ENCODE assay signal across 15 cellular contexts in the genomic region with DNA sequence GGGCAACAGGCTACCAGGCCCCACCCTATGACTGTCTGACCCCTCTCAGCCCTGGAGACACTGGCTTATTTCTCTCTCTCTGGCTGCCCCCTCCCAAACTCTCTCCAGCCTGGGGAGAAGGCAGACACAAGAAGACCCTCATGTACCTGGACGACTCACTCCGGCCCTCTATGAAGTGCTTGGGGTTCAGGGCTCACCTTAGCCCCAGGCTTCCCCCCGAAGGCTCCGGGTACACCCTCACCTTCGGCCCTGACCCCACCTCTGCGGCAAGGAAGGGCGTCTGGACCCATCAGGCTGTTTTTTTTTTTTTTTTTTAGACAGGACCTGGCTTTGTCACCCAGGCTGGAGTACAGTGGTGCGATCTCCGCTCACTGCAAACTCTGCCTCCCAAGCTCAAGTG. TPM values are rescaled to one million over a fixed set of nuclear protein-coding genes. Genes with fewer than 3 reads are reported as not detected.
DNase-seq lines count a peak whose midpoint lies in the region; ATAC-seq and TF ChIP-seq lines count a peak whose summit lies in the region.
"Had no signal": no experiment of that assay in that cellular context is flagged by ENCODE, and none has a peak within 500 bp of the region (broad histone marks: within the 10 kb centered on the region; RNA-seq: fewer than 3 reads in every experiment).

No MANE protein-coding gene starts in this region.

- H3K4me1 ChIP-seq in CD4-positive, CD25-positive, alpha-beta regulatory T cell (ENCODE audit: control insufficient read depth, insufficient read depth, low read length, poor library complexity, severe bottlenecking) = peaks cover 23% of the 10 kb centered on the region
- H3K4me1 ChIP-seq in DND-41 (ENCODE audit: insufficient read depth, low read length) (peaks cover 35% of the 10 kb centered on the region), endodermal cell (ENCODE audit: control insufficient read depth, insufficient read depth, low read length) (no peaks in the 10 kb centered on the region)
- H3K4me1 ChIP-seq: foreskin keratinocyte had no signal

- H3K4me3 Mint-ChIP-seq in CD4-positive, CD25-positive, alpha-beta regulatory T cell = peak overlapping the region; percentile 68 to 77 (median 72)
- peak overlapping the region; percentile 43 for H3K4me3 Mint-ChIP-seq in endodermal cell

- H3K4me2 ChIP-seq in DND-41 (ENCODE audit: insufficient read depth, low read length) = peak overlapping the region; percentile 70

- ATAC-seq in CD4-positive, CD25-positive, alpha-beta regulatory T cell (ENCODE audit: low read depth in 2 of 2) = no peak
- ATAC-seq in DND-41 (ENCODE audit: insufficient read depth, low read depth) = no peak
- no peak for ATAC-seq in GM21528 (IDR thresholded peaks at IDR 0.05; ENCODE audit: low FRiP score, unreplicated experiment)
- no peak for ATAC-seq in GM18861 (IDR thresholded peaks at IDR 0.05; ENCODE audit: unreplicated experiment)
- ATAC-seq: foreskin keratinocyte had no signal

- H3K4me1 Mint-ChIP-seq in CD4-positive, CD25-positive, alpha-beta regulatory T cell = peaks cover 0 to 21% (median 1%) of the 10 kb centered on the region in 4 donors
- no peaks in the 10 kb centered on the region for H3K4me1 Mint-ChIP-seq in endodermal cell

- peak overlapping the region; percentile 96 for H3K9ac ChIP-seq in DND-41 (ENCODE audit: low read depth, low read length)
- no peak overlapping the region for H3K9ac ChIP-seq in endodermal cell (ENCODE audit: extremely low read depth, low read length, poor library complexity, severe bottlenecking)

- 91 to 94% methylated on average over 8 to 9 of the region's 9 CpGs for WGBS in endodermal cell (ENCODE audit: insufficient coverage in 1 of 2, insufficient read length in 1 of 2), 2 experiments

- no peaks in the 10 kb centered on the region for H3K9me3 Mint-ChIP-seq in CD4-positive, CD25-positive, alpha-beta regulatory T cell
- H3K9me3 Mint-ChIP-seq in endodermal cell = no peaks in the 10 kb centered on the region

- H3K27ac ChIP-seq in CD4-positive, CD25-positive, alpha-beta regulatory T cell (ENCODE audit: insufficient read depth, low read length, poor library complexity, severe bottlenecking) = peak overlapping the region; percentile 83
- H3K27ac ChIP-seq in DND-41 (ENCODE audit: low read length) (peak overlapping the region; percentile 96), VCaP (peak overlapping the region; percentile 80), endodermal cell (ENCODE audit: low read depth, low read length) (no peak overlapping the region)
- H3K27ac ChIP-seq: foreskin keratinocyte had no signal

- peaks cover 31% of the 10 kb centered on the region for H3K79me2 ChIP-seq in DND-41 (ENCODE audit: insufficient read depth, low read length)

- H3K4me3 ChIP-seq in CD4-positive, CD25-positive, alpha-beta regulatory T cell (ENCODE audit: low read depth, low read length) = peak overlapping the region; percentile 19
- peak overlapping the region in 1 of 2 experiments; percentile 59; a peak in 2 of 4 replicates for H3K4me3 ChIP-seq in DND-41 (ENCODE audit: low read depth in 1 of 2, low read length in 2 of 2)
- no peak overlapping the region for H3K4me3 ChIP-seq in endodermal cell (ENCODE audit: low read length)

- peaks cover 7% of the 10 kb centered on the region for H3K36me3 Mint-ChIP-seq in CD4-positive, CD25-positive, alpha-beta regulatory T cell
- H3K36me3 Mint-ChIP-seq in endodermal cell (ENCODE audit: low read depth) = peaks cover 12% of the 10 kb centered on the region

- H4K20me1 ChIP-seq in DND-41 (ENCODE audit: insufficient read depth, low read length) = peaks cover 3% of the 10 kb centered on the region; the same call in 1 of the 2 replicates

- no peak for DNase-seq in CD4-positive, CD25-positive, alpha-beta regulatory T cell
- DNase-seq in DND-41 = no peak
- no peak for DNase-seq in endodermal cell
- DNase-seq in NCI-H510A (lab: John Stamatoyannopoulos, UW) = no peak
- no peak for DNase-seq in GM19238 (ENCODE audit: insufficient read length, low spot score)
- DNase-seq: foreskin keratinocyte, mammary epithelial cell, occipital lobe, Right ventricle myocardium superior had no signal

- H3K27me3 ChIP-seq in CD4-positive, CD25-positive, alpha-beta regulatory T cell (ENCODE audit: control insufficient read depth, insufficient read depth, low read length) = no peaks in the 10 kb centered on the region
- H3K27me3 ChIP-seq in DND-41 (ENCODE audit: insufficient read depth, low read length, poor library complexity) (no peaks in the 10 kb centered on the region), endodermal cell (ENCODE audit: control insufficient read depth, insufficient read depth, low read length, poor library complexity, severe bottlenecking) (no peaks in the 10 kb centered on the region)

- no peaks in the 10 kb centered on the region for H3K9me3 ChIP-seq in CD4-positive, CD25-positive, alpha-beta regulatory T cell (ENCODE audit: control insufficient read depth in 2 of 2, low read length in 2 of 2)
- H3K9me3 ChIP-seq in DND-41 (ENCODE audit: insufficient read depth, low read length, severe bottlenecking) (no peaks in the 10 kb centered on the region), endodermal cell (ENCODE audit: control insufficient read depth, low read length) (no peaks in the 10 kb centered on the region)
- H3K9me3 ChIP-seq: stomach had no signal

- TF ChIP-seq CTCF in DND-41 (IDR thresholded peaks at IDR 0.05; ENCODE audit: borderline replicate concordance, extremely low read depth, low read length, poor library complexity, severe bottlenecking) (no peak), VCaP (conservative IDR thresholded peaks at IDR 0.05) (no peak), endodermal cell (conservative IDR thresholded peaks at IDR 0.05) (no peak)

- H2AFZ ChIP-seq in DND-41 (ENCODE audit: low read depth, low read length) = peak overlapping the region; percentile 86

- no peaks in the 10 kb centered on the region for H3K27me3 Mint-ChIP-seq in CD4-positive, CD25-positive, alpha-beta regulatory T cell
- peaks cover 46% of the 10 kb centered on the region for H3K27me3 Mint-ChIP-seq in endodermal cell (ENCODE audit: insufficient read depth)

- peaks cover 16% of the 10 kb centered on the region for H3K36me3 ChIP-seq in CD4-positive, CD25-positive, alpha-beta regulatory T cell (ENCODE audit: control insufficient read depth, insufficient read depth, low read length)
- peaks cover 38% of the 10 kb centered on the region for H3K36me3 ChIP-seq in DND-41 (ENCODE audit: insufficient read depth, low read length)
- peaks cover 2% of the 10 kb centered on the region for H3K36me3 ChIP-seq in endodermal cell (ENCODE audit: control insufficient read depth, insufficient read depth, low read length)

- H3K27ac Mint-ChIP-seq in CD4-positive, CD25-positive, alpha-beta regulatory T cell = peak overlapping the region; percentile 43 to 65 (median 62)
- no peak overlapping the region for H3K27ac Mint-ChIP-seq in endodermal cell

RNA-seq across cellular contexts. Expression of a gene that starts 0.9 kb away (rescaled TPM):
- 156 TPM for total RNA-seq in CD4-positive, CD25-positive, alpha-beta regulatory T cell
- polyA plus RNA-seq in CD4-positive, CD25-positive, alpha-beta regulatory T cell = 10 to 100 TPM in 3 of 4 donors, 1 to 10 TPM in 1; 9.2 to 20.7 (median 12.9) TPM
- total RNA-seq in endodermal cell = 10 to 100 TPM; 13.6 to 19.8 TPM
- polyA plus RNA-seq in endodermal cell (2013, experiment 1 of 2) = 6.9 TPM
- 3.4 TPM for polyA plus RNA-seq in endodermal cell (2013, experiment 2 of 2)
- total RNA-seq: bronchial epithelial cell had no signal

RNA-seq across cellular contexts. Expression of a gene that starts 16.0 kb away (rescaled TPM):
- 28.7 TPM for total RNA-seq in CD4-positive, CD25-positive, alpha-beta regulatory T cell
- polyA plus RNA-seq in CD4-positive, CD25-positive, alpha-beta regulatory T cell = 10 to 100 TPM; 29.5 to 36.7 (median 32.5) TPM
- total RNA-seq in endodermal cell = 10 to 100 TPM; 39.3 to 41.5 TPM
- 35.5 TPM for polyA plus RNA-seq in endodermal cell (2013, experiment 1 of 2)
- 27.6 TPM for polyA plus RNA-seq in endodermal cell (2013, experiment 2 of 2)

RNA-seq across cellular contexts. Expression of a gene that starts 16.7 kb away (rescaled TPM):
- total RNA-seq in CD4-positive, CD25-positive, alpha-beta regulatory T cell = 6.2 TPM
- polyA plus RNA-seq in CD4-positive, CD25-positive, alpha-beta regulatory T cell = 10 to 100 TPM; 14.4 to 19.9 (median 18.2) TPM
- total RNA-seq in endodermal cell = 1 to 10 TPM; 2.6 to 3.7 TPM
- 5.8 TPM for polyA plus RNA-seq in endodermal cell (2013, experiment 1 of 2)
- polyA plus RNA-seq in endodermal cell (2013, experiment 2 of 2) = 6.2 TPM

RNA-seq across cellular contexts. Expression of a gene that starts 22.5 kb away (rescaled TPM):
- 2.4 TPM for total RNA-seq in CD4-positive, CD25-positive, alpha-beta regulatory T cell
- 1 to 10 TPM in 3 of 4 donors, under 1 TPM in 1; 0.65 to 2.9 (median 1.5) TPM for polyA plus RNA-seq in CD4-positive, CD25-positive, alpha-beta regulatory T cell
- 10 to 100 TPM; 19.0 to 21.2 TPM for total RNA-seq in endodermal cell
- polyA plus RNA-seq in endodermal cell (2013, experiment 1 of 2) = 24.5 TPM
- polyA plus RNA-seq in endodermal cell (2013, experiment 2 of 2) = 20.7 TPM

RNA-seq across cellular contexts. Expression of a gene that starts 22.6 kb away (rescaled TPM):
- 3.2 TPM for total RNA-seq in CD4-positive, CD25-positive, alpha-beta regulatory T cell
- 1 to 10 TPM; 3.9 to 6.8 (median 6.0) TPM for polyA plus RNA-seq in CD4-positive, CD25-positive, alpha-beta regulatory T cell
- total RNA-seq in endodermal cell = 1 to 10 TPM; 3.6 to 4.7 TPM
- 3.4 TPM for polyA plus RNA-seq in endodermal cell (2013, experiment 1 of 2)
- 2.1 TPM for polyA plus RNA-seq in endodermal cell (2013, experiment 2 of 2)
- total RNA-seq: G401 had no signal
